Comparison of ENCODE assay signal across 25 cellular contexts in genomic region chr7:132977234-132977633, GRCh38.
"Had no signal": no experiment of that assay in that cellular context is flagged by ENCODE, and none has a peak within 500 bp of the region (broad histone marks: within the 10 kb centered on the region; RNA-seq: fewer than 3 reads in every experiment).

No MANE protein-coding gene starts in this region.

- H3K27ac Mint-ChIP-seq: activated CD4-positive, alpha-beta T cell treated with anti-CD3 and anti-CD28 coated beads, Interleukin-2, amount 10 ng/mL, durations not matched to agents 7 days and 5 days; activated CD8-positive, alpha-beta T cell treated with anti-CD3 and anti-CD28 coated beads, Interleukin-2, amount 10 ng/mL, durations not matched to agents 7 days and 5 days; activated naive CD4-positive, alpha-beta T cell treated with anti-CD3 and anti-CD28 coated beads, Interleukin-2, amount 10 ng/mL, durations not matched to agents 7 days and 5 days; activated naive CD8-positive, alpha-beta T cell treated with anti-CD3 and anti-CD28 coated beads, Interleukin-2, amount 50 U/mL, for 24 hours; brain; endodermal cell had no signal

- H3K4me3 Mint-ChIP-seq: activated CD4-positive, alpha-beta T cell treated with anti-CD3 and anti-CD28 coated beads, Interleukin-2, amount 10 ng/mL, durations not matched to agents 7 days and 5 days; activated CD8-positive, alpha-beta T cell treated with anti-CD3 and anti-CD28 coated beads, Interleukin-2, amount 10 ng/mL, durations not matched to agents 7 days and 5 days; activated naive CD4-positive, alpha-beta T cell treated with anti-CD3 and anti-CD28 coated beads, Interleukin-2, amount 10 ng/mL, durations not matched to agents 7 days and 5 days; activated naive CD8-positive, alpha-beta T cell treated with anti-CD3 and anti-CD28 coated beads, Interleukin-2, amount 50 U/mL, for 24 hours; brain; endodermal cell had no signal

- ATAC-seq: activated CD4-positive, CD25-positive, alpha-beta regulatory T cell treated with anti-CD3 and anti-CD28 coated beads, Interleukin-2, amount 50 U/mL, for 24 hours; activated CD8-positive, alpha-beta T cell treated with anti-CD3 and anti-CD28 coated beads, Interleukin-2, amount 10 ng/mL, durations not matched to agents 7 days and 5 days; activated naive CD8-positive, alpha-beta T cell treated with anti-CD3 and anti-CD28 coated beads, Interleukin-2, amount 50 U/mL, for 24 hours; left colon; stimulated activated naive CD8-positive, alpha-beta T cell treated with anti-CD3 and anti-CD28 coated beads, Interleukin-15, Interleukin-2, amounts not matched to agents 100 U/mL and 50 U/mL, for 24 hours had no signal

- H3K4me3 ChIP-seq: lung, tibial nerve had no signal

- H3K27ac ChIP-seq: epithelial cell of prostate, tibial nerve had no signal

- H3K27me3 Mint-ChIP-seq: activated CD4-positive, alpha-beta T cell treated with anti-CD3 and anti-CD28 coated beads, Interleukin-2, amount 10 ng/mL, durations not matched to agents 7 days and 5 days; activated naive CD4-positive, alpha-beta T cell treated with anti-CD3 and anti-CD28 coated beads, Interleukin-2, amount 10 ng/mL, durations not matched to agents 7 days and 5 days; activated naive CD8-positive, alpha-beta T cell treated with anti-CD3 and anti-CD28 coated beads, Interleukin-2, amount 50 U/mL, for 24 hours had no signal

- DNase-seq: activated CD4-positive, alpha-beta T cell treated with anti-CD3 and anti-CD28 coated beads, Interleukin-2, amount 10 ng/mL, durations not matched to agents 7 days and 5 days; activated CD8-positive, alpha-beta T cell treated with anti-CD3 and anti-CD28 coated beads, Interleukin-2, amount 10 ng/mL, durations not matched to agents 7 days and 5 days; activated effector memory CD4-positive, alpha-beta T cell treated with Interleukin-2 at 50 U/mL for 16 hours; activated naive CD4-positive, alpha-beta T cell treated with anti-CD3 and anti-CD28 coated beads, Interleukin-2, amount 10 ng/mL, durations not matched to agents 7 days and 5 days; activated naive CD8-positive, alpha-beta T cell treated with anti-CD3 and anti-CD28 coated beads, Interleukin-2, amount 50 U/mL, for 24 hours; activated T-cell treated with anti-CD3 and anti-CD28 coated beads, Interleukin-2, amount 50 U/mL, for 48 hours; anterior cingulate cortex; caudate nucleus; endodermal cell; foreskin melanocyte; glutamatergic neuron; hippocampal formation; islet precursor cell; left colon; midbrain; retina; stimulated activated CD4-positive, alpha-beta T cell treated with anti-CD3 and anti-CD28 coated beads, Interleukin-12 subunit alpha, Interleukin-12 subunit beta, amount 100 ng/mL, for 4 hours; stimulated activated CD4-positive, alpha-beta T cell treated with anti-CD3 and anti-CD28 coated beads, Interleukin-1b, Interleukin-23, amount 100 ng/mL, for 48 hours; stimulated activated naive CD8-positive, alpha-beta T cell treated with anti-CD3 and anti-CD28 coated beads, Interleukin-15, Interleukin-2, amounts not matched to agents 100 U/mL and 50 U/mL, for 24 hours; substantia nigra had no signal

- H3K27me3 ChIP-seq: tibial nerve had no signal

- H3K9me3 Mint-ChIP-seq: activated CD4-positive, alpha-beta T cell treated with anti-CD3 and anti-CD28 coated beads, Interleukin-2, amount 10 ng/mL, durations not matched to agents 7 days and 5 days; activated naive CD4-positive, alpha-beta T cell treated with anti-CD3 and anti-CD28 coated beads, Interleukin-2, amount 10 ng/mL, durations not matched to agents 7 days and 5 days; activated naive CD8-positive, alpha-beta T cell treated with anti-CD3 and anti-CD28 coated beads, Interleukin-2, amount 50 U/mL, for 24 hours; brain; endodermal cell had no signal
